Comparison of ENCODE assay signal across 26 cellular contexts in the genomic region with DNA sequence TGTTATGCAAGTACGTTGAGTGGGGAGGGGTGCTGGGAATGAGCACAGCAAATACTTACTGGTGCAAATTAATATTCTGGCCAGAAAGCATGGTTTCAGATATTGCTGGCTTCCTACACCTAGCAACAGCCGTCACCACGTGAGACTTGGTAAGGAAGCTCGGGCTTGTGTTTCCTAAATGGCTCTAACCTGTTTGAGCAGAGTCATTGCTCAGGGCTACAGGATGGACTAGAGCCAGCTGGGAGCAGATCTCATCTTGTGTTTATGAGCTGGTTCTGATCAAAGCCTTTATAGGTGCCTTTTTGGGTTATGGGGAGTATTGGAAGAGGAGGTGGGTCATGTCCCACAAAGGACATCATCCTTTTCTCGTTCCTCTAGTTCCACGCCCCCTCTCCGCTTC.
"Had no signal": no experiment of that assay in that cellular context is flagged by ENCODE, and none has a peak within 500 bp of the region (broad histone marks: within the 10 kb centered on the region; RNA-seq: fewer than 3 reads in every experiment).

No MANE protein-coding gene starts in this region.

- H3K27me3 ChIP-seq: colonic mucosa, esophagus squamous epithelium, pancreas, uterus had no signal

- H3K27ac ChIP-seq: colonic mucosa, esophagus squamous epithelium, heart right ventricle, left lung, neutrophil, pancreas, suprapubic skin, transverse colon, upper lobe of right lung, uterus had no signal

- ATAC-seq: heart right ventricle; left cardiac atrium; left lung; natural killer cell; pancreas; sciatic nerve; stimulated activated naive CD8-positive, alpha-beta T cell treated with anti-CD3 and anti-CD28 coated beads, Interleukin-15, amount 100 ng/mL, for 72 hours; upper lobe of right lung had no signal

- H3K36me3 ChIP-seq: colonic mucosa, esophagus squamous epithelium, heart right ventricle, left lung, neutrophil, pancreas, suprapubic skin, transverse colon, upper lobe of right lung, uterus had no signal

- H3K9me3 ChIP-seq: colonic mucosa, esophagus squamous epithelium, heart right ventricle, left lung, neutrophil, pancreas, suprapubic skin, transverse colon, upper lobe of right lung, uterus had no signal

- H3K4me3 ChIP-seq: colonic mucosa, esophagus squamous epithelium, heart right ventricle, left lung, pancreas, smooth muscle cell, suprapubic skin, transverse colon, upper lobe of right lung, uterus had no signal

- DNase-seq: colonic mucosa; effector CD8-positive, alpha-beta T cell; endodermal cell; erythroblast; esophagus squamous epithelium; foreskin melanocyte; glutamatergic neuron; heart right ventricle; hippocampal formation; left cardiac atrium; left lung; natural killer cell; pancreas; stimulated activated CD4-positive, alpha-beta T cell treated with anti-CD3 and anti-CD28 coated beads, Interleukin-12 subunit alpha, Interleukin-12 subunit beta, amount 100 ng/mL, for 4 hours; stimulated activated CD4-positive, alpha-beta T cell treated with anti-CD3 and anti-CD28 coated beads, Interleukin-1b, Interleukin-23, amount 100 ng/mL, for 48 hours; stimulated activated CD4-positive, alpha-beta T cell treated with anti-CD3 and anti-CD28 coated beads, Interleukin-4, amount 100 ng/mL, for 1 hour; stimulated activated CD8-positive, alpha-beta memory T cell treated with anti-CD3 and anti-CD28 coated beads, Interleukin-4, amount 100 ng/mL, for 48 hours; stimulated activated naive CD4-positive, alpha-beta T cell; stimulated activated naive CD8-positive, alpha-beta T cell treated with anti-CD3 and anti-CD28 coated beads, Interleukin-15, amount 100 ng/mL, for 72 hours; transverse colon; upper lobe of right lung; uterus had no signal

- H3K4me1 ChIP-seq: colonic mucosa, heart right ventricle, left lung, pancreas, transverse colon, upper lobe of right lung, uterus had no signal
